In genomic region chr18:57122906-57123510, GRCh38 we compare ENCODE assay signal across 29 cellular contexts. TPM values are rescaled to one million over a fixed set of nuclear protein-coding genes. Genes with fewer than 3 reads are reported as not detected.
DNase-seq lines count a peak whose midpoint lies in the region; ATAC-seq lines count a peak whose summit lies in the region.
"Had no signal": no experiment of that assay in that cellular context is flagged by ENCODE, and none has a peak within 500 bp of the region (broad histone marks: within the 10 kb centered on the region; RNA-seq: fewer than 3 reads in every experiment).

No MANE protein-coding gene starts in this region.

- no peaks in the 10 kb centered on the region for H3F3A ChIP-seq in GM23248 (ENCODE audit: insufficient read depth)

- H3K4me1 ChIP-seq in ES-I3 (ENCODE audit: insufficient read depth, low read length) (peaks cover 12% of the 10 kb centered on the region), HUES48 (ENCODE audit: control insufficient read depth, insufficient read depth, low read length) (peaks cover 24% of the 10 kb centered on the region), iPS-18a (ENCODE audit: control insufficient read depth, low read depth, low read length) (peaks cover 13% of the 10 kb centered on the region), GM23248 (ENCODE audit: insufficient read depth) (no peaks in the 10 kb centered on the region)
- H3K4me1 ChIP-seq: BLaER1, gastrocnemius medialis, left lung, transverse colon had no signal

- H3K9me3 ChIP-seq in ES-I3 (ENCODE audit: control insufficient read depth, insufficient read depth, low read length), result no peaks in the 10 kb centered on the region
- no peaks in the 10 kb centered on the region for H3K9me3 ChIP-seq in HUES48 (ENCODE audit: control insufficient read depth, insufficient read depth, low read length)
- H3K9me3 ChIP-seq in iPS-18a (ENCODE audit: control insufficient read depth, low read depth, low read length), result no peaks in the 10 kb centered on the region
- no peaks in the 10 kb centered on the region for H3K9me3 ChIP-seq in GM23248 (ENCODE audit: low read depth)
- H3K9me3 ChIP-seq: BLaER1, gastrocnemius medialis, left lung, MG63, ovary, transverse colon had no signal

- no peak overlapping the region for H2AFZ ChIP-seq in GM23248
- H2AFZ ChIP-seq: hepatocyte had no signal

- no peaks in the 10 kb centered on the region for H3K36me3 ChIP-seq in ES-I3 (ENCODE audit: insufficient read depth, low read length)
- H3K36me3 ChIP-seq in HUES48 (ENCODE audit: control insufficient read depth, insufficient read depth, low read length), result no peaks in the 10 kb centered on the region
- H3K36me3 ChIP-seq in iPS-18a (ENCODE audit: control insufficient read depth, low read depth, low read length), result no peaks in the 10 kb centered on the region
- H3K36me3 ChIP-seq in GM23248 (ENCODE audit: low read depth), result no peaks in the 10 kb centered on the region
- H3K36me3 ChIP-seq: BLaER1, gastrocnemius medialis, left lung, MG63, ovary, transverse colon had no signal

- H3K9ac ChIP-seq in ES-I3 (ENCODE audit: low read depth, low read length) (peak overlapping the region; percentile 32), HUES48 (ENCODE audit: low read depth, low read length) (no peak overlapping the region), iPS-18a (ENCODE audit: low read length) (no peak overlapping the region), GM23248 (no peak overlapping the region)
- H3K9ac ChIP-seq: BLaER1, KMS-11 had no signal

- H3K79me2 ChIP-seq in GM23248 (ENCODE audit: insufficient read depth), result no peaks in the 10 kb centered on the region
- H3K79me2 ChIP-seq: hepatocyte had no signal

- in situ Hi-C loops in GM23248 (cut with MboI), result no loop called here

- no peak overlapping the region for H3K4me2 ChIP-seq in GM23248 (ENCODE audit: unreplicated experiment)
- H3K4me2 ChIP-seq: BLaER1, KMS-11 had no signal

- peak overlapping the region; percentile 33 for H3K4me3 ChIP-seq in HUES48 (ENCODE audit: low read depth, low read length)
- peak overlapping the region; percentile 61 for H3K4me3 ChIP-seq in iPS-18a (ENCODE audit: low read length)
- no peak overlapping the region for H3K4me3 ChIP-seq in GM23248
- H3K4me3 ChIP-seq: BLaER1, gastrocnemius medialis, hepatocyte, left lung, MG63, ovary, transverse colon had no signal

- no peaks in the 10 kb centered on the region for H4K20me1 ChIP-seq in GM23248 (ENCODE audit: insufficient read depth)
- H4K20me1 ChIP-seq: BLaER1 had no signal

- H3K27ac ChIP-seq in HUES48 (ENCODE audit: low read depth, low read length), result no peak overlapping the region
- H3K27ac ChIP-seq in iPS-18a (ENCODE audit: low read length), result no peak overlapping the region
- H3K27ac ChIP-seq in GM23248, result no peak overlapping the region
- H3K27ac ChIP-seq: BLaER1, gastrocnemius medialis, hepatocyte, KMS-11, left lung, ovary, transverse colon had no signal

- no peaks in the 10 kb centered on the region for H3K9me2 ChIP-seq in GM23248 (ENCODE audit: insufficient read depth)

- 3 to 7% methylated on average over 6 of the region's 6 CpGs for WGBS in GM23248 (ENCODE audit: low coverage in 1 of 2, low lambda C conversion rate in 2 of 2, missing lambda C conversion rate in 2 of 2), 2 experiments

- no peak for ATAC-seq in HG03432 (IDR thresholded peaks at IDR 0.05; ENCODE audit: unreplicated experiment)
- ATAC-seq: activated CD8-positive, alpha-beta T cell treated with anti-CD3 and anti-CD28 coated beads, Interleukin-2, amount 10 ng/mL, durations not matched to agents 7 days and 5 days; gastrocnemius medialis; left lung had no signal

- H3K27me3 ChIP-seq in HUES48 (ENCODE audit: control insufficient read depth, insufficient read depth, low read length), result peaks cover 6% of the 10 kb centered on the region; the same call in 1 of the 2 replicates
- H3K27me3 ChIP-seq in iPS-18a (ENCODE audit: control insufficient read depth, insufficient read depth, low read length), result peaks cover 9% of the 10 kb centered on the region
- H3K27me3 ChIP-seq in GM23248 (replicated peaks; ENCODE audit: insufficient read depth), result peaks cover 24% of the 10 kb centered on the region
- H3K27me3 ChIP-seq: BLaER1, MG63, ovary had no signal

- DNase-seq in NCI-H526 (lab: John Stamatoyannopoulos, UW), result peak; percentile 53 to 84
- DNase-seq in DMS79 treated with DMSO at 0.1 percent for 48 hours (lab: John Stamatoyannopoulos, UW), result no peak
- no peak for DNase-seq in GM23248
- DNase-seq: activated CD8-positive, alpha-beta T cell treated with anti-CD3 and anti-CD28 coated beads, Interleukin-2, amount 10 ng/mL, durations not matched to agents 7 days and 5 days; amygdala; gastrocnemius medialis; GDM1; left lung; MG63; NCI-H1417 treated with DMSO at 0.1 percent for 48 hours; NCI-H774; ovary; stimulated activated CD4-positive, alpha-beta T cell treated with anti-CD3 and anti-CD28 coated beads, Interleukin-15, amount 100 ng/mL, for 24 hours; stimulated activated CD4-positive, alpha-beta T cell treated with anti-CD3 and anti-CD28 coated beads, Interleukin-4, amount 100 ng/mL, for 4 hours; transverse colon had no signal

RNA-seq across cellular contexts. Expression of gene BOD1L2, which starts 23.9 kb away (rescaled TPM):
- total RNA-seq in GM23248 (2014; rRNA removed; shearing (Covaris generic)), result not detected in 2 replicates
- not detected in 2 replicates for polyA plus RNA-seq in GM23248 (2016; fragmentation: Nextera tagmentation; extraction: Ambion mirVana)
- total RNA-seq: activated CD8-positive, alpha-beta T cell treated with anti-CD3 and anti-CD28 coated beads, Interleukin-2, amount 10 ng/mL, durations not matched to agents 7 days and 5 days; cerebellum; dermis microvascular lymphatic vessel endothelial cell; fibroblast of lung; gastrocnemius medialis; left lung; mesenteric fat pad; neural crest cell; ovary; RPMI7951; transverse colon had no signal
- polyA plus RNA-seq: AG04450, fibroblast of lung, hepatocyte, ovary had no signal

Comparison
In these comparisons a context has a peak if more than half of its experiments do, and no peak if none do; other contexts are left out.
1. DNase-seq: peak in NCI-H526 (2 of 2); none in DMS79 treated with DMSO at 0.1 percent for 48 hours (single experiment) and GM23248 (single experiment).